ENCODE assay signal across 13 cellular contexts in genomic region chr9:86500667-86501435, GRCh38.
DNase-seq lines count a peak whose midpoint lies in the region; ATAC-seq, FAIRE-seq and TF ChIP-seq lines count a peak whose summit lies in the region.
"Had no signal": no experiment of that assay in that cellular context is flagged by ENCODE, and none has a peak within 500 bp of the region (broad histone marks: within the 10 kb centered on the region; RNA-seq: fewer than 3 reads in every experiment).

No MANE protein-coding gene starts in this region.

- POLR2A ChIA-PET in HepG2 (lab: Yijun Ruan, JAX): no interaction called here
- POLR2A ChIA-PET in naive thymus-derived CD8-positive, alpha-beta T cell (lab: Charles Lee): no interaction called here

- H4K20me1 ChIP-seq in HepG2 (ENCODE audit: insufficient read depth, low read length): no peaks in the 10 kb centered on the region; the same call in 1 of the 2 replicates

- H3K36me3 ChIP-seq in body of pancreas (replicated peaks in 1 of 2; ENCODE audit: insufficient read depth in 1 of 2, low read depth in 2 of 2): no peaks in the 10 kb centered on the region
- no peaks in the 10 kb centered on the region for H3K36me3 ChIP-seq in HepG2 (replicated peaks in 1 of 2; ENCODE audit: control insufficient read depth in 1 of 2, insufficient read depth in 2 of 2, low read length in 2 of 2)
- no peaks in the 10 kb centered on the region for H3K36me3 ChIP-seq in upper lobe of right lung
- H3K36me3 ChIP-seq in small intestine (ENCODE audit: control insufficient read depth in 2 of 2, insufficient read depth in 2 of 2, low read length in 2 of 2): no peaks in the 10 kb centered on the region
- H3K36me3 ChIP-seq: esophagus squamous epithelium had no signal

- no peaks in the 10 kb centered on the region for H3K27me3 ChIP-seq in body of pancreas
- no peaks in the 10 kb centered on the region; a peak in 1 of 5 replicates for H3K27me3 ChIP-seq in HepG2 (ENCODE audit: control insufficient read depth in 1 of 2, insufficient read depth in 2 of 2, low read length in 2 of 2)
- H3K27me3 ChIP-seq in upper lobe of right lung: no peaks in the 10 kb centered on the region
- no peaks in the 10 kb centered on the region for H3K27me3 ChIP-seq in small intestine (ENCODE audit: control insufficient read depth in 2 of 2, insufficient read depth in 2 of 2, low read length in 2 of 2)

- H3K36me3 Mint-ChIP-seq in naive thymus-derived CD8-positive, alpha-beta T cell: no peaks in the 10 kb centered on the region

- TF ChIP-seq CTCF in body of pancreas (IDR thresholded peaks at IDR 0.05) (no peak), HepG2 (CRISPR knock-in tag; IDR thresholded peaks at IDR 0.05) (no peak), upper lobe of right lung (IDR thresholded peaks at IDR 0.05) (no peak)

- H3K4me1 ChIP-seq in body of pancreas (peaks cover 7% of the 10 kb centered on the region), HepG2 (ENCODE audit: insufficient read depth, low read length) (no peaks in the 10 kb centered on the region), upper lobe of right lung (no peaks in the 10 kb centered on the region), small intestine (ENCODE audit: control insufficient read depth in 2 of 2, insufficient read depth in 1 of 2, low read depth in 1 of 2, low read length in 1 of 2) (no peaks in the 10 kb centered on the region)
- H3K4me1 ChIP-seq: esophagus squamous epithelium had no signal

- TF ChIP-seq RAD21 in HepG2 (CRISPR knock-in tag; IDR thresholded peaks at IDR 0.05): no peak

- H3K9ac ChIP-seq in HepG2 (ENCODE audit: insufficient read depth, low read depth, low read length): no peak overlapping the region

- peaks cover 17 to 74% (median 24%) of the 10 kb centered on the region in 5 donors for H3K27me3 Mint-ChIP-seq in naive thymus-derived CD8-positive, alpha-beta T cell

- no peak overlapping the region for H3K27ac Mint-ChIP-seq in naive thymus-derived CD8-positive, alpha-beta T cell

- ATAC-seq in body of pancreas (peak; percentile 65), HepG2 (no peak), upper lobe of right lung (peak; percentile 81), HG02852 (IDR thresholded peaks at IDR 0.05; ENCODE audit: unreplicated experiment) (no peak), GM19452 (IDR thresholded peaks at IDR 0.05; ENCODE audit: unreplicated experiment) (no peak)
- no peak for ATAC-seq in naive thymus-derived CD8-positive, alpha-beta T cell

- in situ Hi-C loops in HepG2 (cut with HindIII; ENCODE audit: extremely low pct_ligation_motif_present, low pct_unique_long_range_greater_than_20kb): no loop called here

- no peaks in the 10 kb centered on the region for H3K9me3 Mint-ChIP-seq in naive thymus-derived CD8-positive, alpha-beta T cell

- CTCF ChIA-PET in HepG2 (lab: Yijun Ruan, JAX; ENCODE audit: low intra/inter-chr PET ratio, low total read pairs): no interaction called here

- DNase-seq in HTR-8/SVneo (ENCODE audit: insufficient read length, low spot score) (peak; percentile 8), body of pancreas (peak in 1 of 4 donors; percentile 31), HepG2 (ENCODE audit: low spot score) (no peak), upper lobe of right lung (no peak), small intestine (no peak)
- no peak for DNase-seq in naive thymus-derived CD8-positive, alpha-beta T cell
- DNase-seq: activated CD4-positive, alpha-beta T cell treated with anti-CD3 and anti-CD28 coated beads, Interleukin-2, amount 50 U/mL, for 4 hours; esophagus squamous epithelium; NCI-H2107; SHP77 had no signal

- 57 to 61% methylated on average over 9 of the region's 9 CpGs for WGBS in body of pancreas, 2 donors
- WGBS in HepG2 (ENCODE audit: low lambda C conversion rate): 17% methylated on average over 9 of the region's 9 CpGs
- 73 to 75% (median 74%) methylated on average over 9 of the region's 9 CpGs for WGBS in small intestine, 3 donors

- no peak overlapping the region for H3K4me2 ChIP-seq in HepG2 (ENCODE audit: low read depth, low read length)

- H3K4me3 Mint-ChIP-seq in naive thymus-derived CD8-positive, alpha-beta T cell: no peak overlapping the region

- H3K9me3 ChIP-seq in body of pancreas (no peaks in the 10 kb centered on the region), HepG2 (ENCODE audit: low read length) (no peaks in the 10 kb centered on the region), upper lobe of right lung (no peaks in the 10 kb centered on the region), small intestine (ENCODE audit: control insufficient read depth, low read depth) (no peaks in the 10 kb centered on the region)
- H3K9me3 ChIP-seq: esophagus squamous epithelium had no signal

- H3K4me3 ChIP-seq in body of pancreas (no peak overlapping the region), HepG2 (replicated peaks in 1 of 3; ENCODE audit: insufficient read depth in 1 of 3, low read depth in 2 of 3, low read length in 3 of 3) (no peak overlapping the region), upper lobe of right lung (no peak overlapping the region), small intestine (ENCODE audit: low read depth in 1 of 2, low read length in 2 of 2) (no peak overlapping the region)
- H3K4me3 ChIP-seq: esophagus squamous epithelium had no signal

- no peak for TF ChIP-seq POLR2A in body of pancreas (IDR thresholded peaks at IDR 0.05)
- no peak for TF ChIP-seq POLR2A in HepG2 (IDR thresholded peaks at IDR 0.05; ENCODE audit: insufficient read depth in 1 of 2, low read depth in 2 of 2, low read length in 2 of 2)

- no peak overlapping the region for H2AFZ ChIP-seq in HepG2 (ENCODE audit: low read length)

- H3K4me1 Mint-ChIP-seq in naive thymus-derived CD8-positive, alpha-beta T cell: no peaks in the 10 kb centered on the region

- FAIRE-seq in HTR-8/SVneo (lab: Jason Lieb, UNC): no peak
- no peak for FAIRE-seq in HepG2 (lab: Jason Lieb, UNC)
- FAIRE-seq in small intestine (lab: Jason Lieb, UNC): no peak
- FAIRE-seq: G401.6 had no signal

- no TSS peak for BruUV-seq in HepG2 (replicated peaks; lab: Mats Ljungman, UMichigan)

- H3K79me2 ChIP-seq in HepG2 (ENCODE audit: insufficient read depth, low read length): no peaks in the 10 kb centered on the region

- H3K27ac ChIP-seq in body of pancreas (peak overlapping the region in 3 of 4 donors; percentile 24 to 71 (median 32)), HepG2 (ENCODE audit: extremely low read length, insufficient read depth, low read length) (no peak overlapping the region), upper lobe of right lung (peak overlapping the region; percentile 43), small intestine (ENCODE audit: low read depth in 1 of 2, low read length in 1 of 2) (no peak overlapping the region)

- no peak for TF ChIP-seq EP300 in HepG2 (IDR thresholded peaks at IDR 0.05; ENCODE audit: low read depth in 2 of 2, low read length in 2 of 2)
- TF ChIP-seq EP300 in HepG2 (CRISPR knock-in tag; IDR thresholded peaks at IDR 0.05; ENCODE audit: borderline replicate concordance): no peak

- intact Hi-C loops in body of pancreas (cut with DNase I): no loop called here
- intact Hi-C loops in HepG2 (cut with micrococcal nuclease; ENCODE audit: unreplicated experiment): no loop called here
- intact Hi-C loops in upper lobe of right lung (cut with DNase I): no loop called here

TF ChIP-seq in HepG2, 621 proteins besides CTCF, POLR2A, EP300 and RAD21:
- TF ChIP-seq ZMAT3 (CRISPR knock-in tag; conservative IDR thresholded peaks at IDR 0.05) (no peak), NPAS2 (CRISPR knock-in tag; IDR thresholded peaks at IDR 0.05; ENCODE audit: borderline replicate concordance) (no peak), MAFK (conservative IDR thresholded peaks at IDR 0.05 in 1 of 2, IDR thresholded peaks at IDR 0.05 in 1 of 2; ENCODE audit: low read length in 2 of 2) (peak in 1 of 2 experiments; percentile 41; a peak in 2 of 4 replicates), MAFF (IDR thresholded peaks at IDR 0.05; ENCODE audit: low read depth, low read length) (0 out of 2 replicates have a peak, but pooled peaks have one; percentile 13)

Comparison
In these comparisons a context has a peak if more than half of its experiments do, and no peak if none do; other contexts are left out.
1. ATAC-seq: peak in body of pancreas (single experiment) and upper lobe of right lung (single experiment); none in HepG2 (single experiment), naive thymus-derived CD8-positive, alpha-beta T cell (0 of 2), HG02852 (single experiment) and GM19452 (single experiment).
2. H3K27ac ChIP-seq: peak in body of pancreas (3 of 4) and upper lobe of right lung (single experiment); none in HepG2 (single experiment) and small intestine (0 of 2).